ENCODE assay signal across 22 cellular contexts in the genomic region with DNA sequence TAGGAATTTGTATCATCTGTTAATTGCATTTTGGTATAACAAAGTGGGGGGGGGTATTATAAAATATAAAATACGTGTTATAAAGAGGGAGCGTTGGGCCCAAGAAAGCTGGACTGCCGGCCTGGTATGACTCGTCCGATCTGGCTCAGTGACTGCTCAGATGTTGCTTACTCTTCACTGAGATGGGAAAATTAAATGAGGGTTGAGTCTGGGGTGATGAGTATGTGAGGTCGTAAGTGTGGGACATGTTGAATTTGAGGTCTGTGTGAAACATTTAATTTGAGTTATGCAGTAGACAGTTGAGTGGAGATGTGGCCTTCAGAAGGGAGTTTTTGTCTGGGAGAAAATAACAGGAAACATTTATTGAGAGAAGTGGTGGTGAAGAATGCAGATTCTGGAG. TPM values are rescaled to one million over a fixed set of nuclear protein-coding genes. Genes with fewer than 3 reads are reported as not detected.
"Had no signal": no experiment of that assay in that cellular context is flagged by ENCODE, and none has a peak within 500 bp of the region (broad histone marks: within the 10 kb centered on the region; RNA-seq: fewer than 3 reads in every experiment).

No MANE protein-coding gene starts in this region.

- H3K27ac ChIP-seq: gastroesophageal sphincter, heart right ventricle, prostate gland, spleen, thyroid gland, vagina had no signal

- H3K27me3 Mint-ChIP-seq: activated CD8-positive, alpha-beta T cell treated with anti-CD3 and anti-CD28 coated beads for 36 hours had no signal

- H3K4me1 ChIP-seq: gastroesophageal sphincter, prostate gland, spleen, thyroid gland, vagina had no signal

- DNase-seq: activated CD4-positive, alpha-beta T cell treated with anti-CD3 and anti-CD28 coated beads for 4 hours; activated CD8-positive, alpha-beta memory T cell treated with anti-CD3 and anti-CD28 coated beads, Interleukin-2, amount 50 U/mL, for 4 hours; activated CD8-positive, alpha-beta T cell treated with anti-CD3 and anti-CD28 coated beads for 36 hours; activated effector memory CD4-positive, alpha-beta T cell treated with anti-CD3 and anti-CD28 coated beads, Interleukin-2, amount 50 U/mL, for 16 hours; activated T-cell treated with anti-CD3 and anti-CD28 coated beads, Interleukin-2, amount 50 U/mL, for 48 hours; amygdala; cortex of kidney; effector CD8-positive, alpha-beta T cell; heart right ventricle; left ventricle myocardium superior; spleen; stimulated activated CD4-positive, alpha-beta T cell treated with anti-CD3 and anti-CD28 coated beads, Interleukin-1b, Interleukin-23, amount 100 ng/mL, for 48 hours; T-helper 17 cell; thyroid gland had no signal

- H3K27me3 ChIP-seq: gastroesophageal sphincter, heart right ventricle, spleen, thyroid gland, vagina had no signal

- H3K9me3 ChIP-seq: gastroesophageal sphincter, heart right ventricle, prostate gland, spleen, thyroid gland, vagina had no signal

- H3K4me3 ChIP-seq: gastroesophageal sphincter, heart right ventricle, prostate gland, spleen, thyroid gland, vagina had no signal

- ATAC-seq: activated CD8-positive, alpha-beta T cell treated with anti-CD3 and anti-CD28 coated beads for 36 hours; activated naive CD4-positive, alpha-beta T cell treated with anti-CD3 and anti-CD28 coated beads, Interleukin-2, amount 50 U/mL, for 72 hours; gastroesophageal sphincter; heart right ventricle; left ventricle myocardium superior; sciatic nerve; T-helper 17 cell had no signal

- H3K27ac Mint-ChIP-seq: activated CD8-positive, alpha-beta T cell treated with anti-CD3 and anti-CD28 coated beads for 36 hours; activated naive CD4-positive, alpha-beta T cell treated with anti-CD3 and anti-CD28 coated beads, Interleukin-2, amount 50 U/mL, for 72 hours; nephron; T-helper 17 cell had no signal

- H3K9me3 Mint-ChIP-seq: activated CD8-positive, alpha-beta T cell treated with anti-CD3 and anti-CD28 coated beads for 36 hours; activated naive CD4-positive, alpha-beta T cell treated with anti-CD3 and anti-CD28 coated beads, Interleukin-2, amount 50 U/mL, for 72 hours; nephron had no signal

- H3K36me3 ChIP-seq: gastroesophageal sphincter, heart right ventricle, prostate gland, spleen, thyroid gland, vagina had no signal

- H3K36me3 Mint-ChIP-seq: activated naive CD4-positive, alpha-beta T cell treated with anti-CD3 and anti-CD28 coated beads, Interleukin-2, amount 50 U/mL, for 72 hours had no signal

- H3K4me3 Mint-ChIP-seq: activated CD8-positive, alpha-beta T cell treated with anti-CD3 and anti-CD28 coated beads for 36 hours; nephron; T-helper 17 cell had no signal

RNA-seq across cellular contexts. Expression of a gene that starts 28.9 kb away (rescaled TPM):
- total RNA-seq: osteoblast had no signal
- polyA plus RNA-seq: keratinocyte had no signal
